1 cellular context compared by ENCODE assay signal in genomic region chr7:99325597-99326407, GRCh38.
TF ChIP-seq lines count a peak whose summit lies in the region.

ARPC1A (plus strand) TSS chr7:99325898; CDS start chr7:99333354, 7,456 bp downstream.

TF ChIP-seq in GM12878, 131 proteins besides CTCF, POLR2A, EP300 and RAD21 (continued from another document and continues in another):
- TF ChIP-seq ATF2 (IDR thresholded peaks at IDR 0.05; ENCODE audit: low read length) (no peak), SUZ12 (IDR thresholded peaks at IDR 0.05; ENCODE audit: unreplicated experiment) (no peak), EZH2 (IDR thresholded peaks at IDR 0.05; ENCODE audit: borderline replicate concordance, control insufficient read depth, low read depth, low read length) (no peak), IRF3 (IDR thresholded peaks at IDR 0.05) (no peak), SMAD1 (IDR thresholded peaks at IDR 0.05; ENCODE audit: low read depth, partially characterized antibody) (peak; percentile 19), NRF1 (conservative IDR thresholded peaks at IDR 0.05; ENCODE audit: low read depth, low read length) (peak; percentile 89), RUNX3 (IDR thresholded peaks at IDR 0.05; ENCODE audit: low read length) (peak; percentile 5; the same call in 1 of the 2 replicates), RBBP5 (conservative IDR thresholded peaks at IDR 0.05) (no peak), CBX5 (IDR thresholded peaks at IDR 0.05; ENCODE audit: low read depth) (no peak), RELB (IDR thresholded peaks at IDR 0.05; ENCODE audit: low read depth) (peak; percentile 51; the same call in 1 of the 2 replicates), E2F8 (IDR thresholded peaks at IDR 0.05; ENCODE audit: low read depth, partially characterized antibody) (no peak), CHD2 (IDR thresholded peaks at IDR 0.05; ENCODE audit: borderline replicate concordance, low read depth, low read length) (no peak), SKIL (IDR thresholded peaks at IDR 0.05; ENCODE audit: low read depth, poor library complexity, severe bottlenecking) (no peak), NR2C1 (IDR thresholded peaks at IDR 0.05) (no peak), RCOR1 (conservative IDR thresholded peaks at IDR 0.05; ENCODE audit: low read depth, low read length) (no peak), IKZF1 (conservative IDR thresholded peaks at IDR 0.05) (peak; percentile 99), ZZZ3 (IDR thresholded peaks at IDR 0.05; ENCODE audit: control insufficient read depth, insufficient read length, low read depth) (no peak), ATF3 (IDR thresholded peaks at IDR 0.05; ENCODE audit: borderline replicate concordance, extremely low read depth, low read depth, low read length) (no peak), MTA2 (IDR thresholded peaks at IDR 0.05; ENCODE audit: low read depth) (no peak), CHD1 (IDR thresholded peaks at IDR 0.05; ENCODE audit: low read depth, low read length) (no peak), EED (IDR thresholded peaks at IDR 0.05; ENCODE audit: low read depth) (no peak), CEBPZ (IDR thresholded peaks at IDR 0.05; ENCODE audit: low read depth, low read length) (no peak), RELA (IDR thresholded peaks at IDR 0.05; ENCODE audit: borderline replicate concordance, partially characterized antibody) (peak; percentile 18), FOS (IDR thresholded peaks at IDR 0.05; ENCODE audit: borderline replicate concordance, extremely low read depth, insufficient read length) (no peak), HSF1 (IDR thresholded peaks at IDR 0.05; ENCODE audit: low read depth, low read length) (no peak), E2F4 (IDR thresholded peaks at IDR 0.05; ENCODE audit: low read depth, low read length) (no peak), BCLAF1 (IDR thresholded peaks at IDR 0.05) (no peak), JUNB (IDR thresholded peaks at IDR 0.05) (no peak), ZBTB11 (CRISPR knock-in tag; IDR thresholded peaks at IDR 0.05) (no peak), IKZF2 (IDR thresholded peaks at IDR 0.05) (no peak; a peak in 2 of 4 replicates), FOXM1 (IDR thresholded peaks at IDR 0.05; ENCODE audit: low read depth, low read length) (no peak), NBN (IDR thresholded peaks at IDR 0.05) (no peak; the same call in 1 of the 2 replicates), MTA3 (IDR thresholded peaks at IDR 0.05; ENCODE audit: borderline replicate concordance, low read length) (no peak)
